ENCODE assay signal across 1 cellular context in the genomic region with DNA sequence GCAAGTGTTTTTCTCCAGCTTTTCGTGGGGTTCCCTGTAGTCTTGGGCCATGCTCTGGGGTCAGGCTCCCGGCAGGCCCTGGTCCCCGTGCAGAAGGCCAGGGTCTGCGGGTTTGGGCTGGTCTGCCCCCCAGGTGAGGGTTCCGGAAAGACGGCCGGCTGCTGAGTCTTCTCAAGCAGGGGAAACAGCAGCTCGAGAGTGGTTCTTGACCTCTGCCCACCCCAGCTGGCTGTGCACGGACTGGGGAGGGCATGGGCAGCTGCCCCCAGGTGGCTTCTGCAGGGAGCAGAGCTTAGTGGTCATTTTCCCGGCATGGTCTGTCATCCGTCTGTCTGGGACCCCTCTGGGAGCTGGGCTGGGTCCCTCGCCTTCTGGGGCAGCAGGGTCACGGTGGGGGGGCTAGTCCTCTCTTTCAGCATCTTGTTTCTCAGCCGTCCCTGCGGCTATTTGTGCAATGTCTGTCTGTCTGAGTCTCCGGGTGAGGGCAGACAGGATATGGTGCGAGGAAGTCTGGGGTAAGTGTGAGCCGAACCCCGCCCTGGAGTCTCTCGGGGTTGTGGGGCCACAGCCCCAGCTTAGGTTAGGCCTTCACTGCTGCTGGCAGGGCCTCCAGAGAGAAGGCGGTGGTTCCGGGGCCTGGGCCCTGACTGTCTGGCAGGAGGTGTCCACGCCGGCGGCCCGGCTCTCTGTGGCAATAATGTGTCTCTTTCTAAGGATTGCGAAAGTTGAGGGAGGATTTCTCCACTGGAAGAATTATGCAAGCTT.
TF ChIP-seq lines count a peak whose summit lies in the region.

No MANE protein-coding gene starts in this region.

TF ChIP-seq in HepG2, 621 proteins besides CTCF, POLR2A, EP300 and RAD21 (continued from another document and continues in another):
- TF ChIP-seq EHMT2 (IDR thresholded peaks at IDR 0.05; ENCODE audit: borderline replicate concordance, low read depth, low read length) = no peak
- TF ChIP-seq PHB2 (IDR thresholded peaks at IDR 0.05; ENCODE audit: partially characterized antibody) = no peak
- peak; percentile 75; the same call in 1 of the 2 replicates for TF ChIP-seq MYC (CRISPR knock-in tag; IDR thresholded peaks at IDR 0.05; ENCODE audit: borderline replicate concordance)
- no peak for TF ChIP-seq ZNF451 (CRISPR knock-in tag; IDR thresholded peaks at IDR 0.05)
- TF ChIP-seq NPAS2 (CRISPR knock-in tag; IDR thresholded peaks at IDR 0.05; ENCODE audit: borderline replicate concordance) = no peak
- TF ChIP-seq, protein P1, sequence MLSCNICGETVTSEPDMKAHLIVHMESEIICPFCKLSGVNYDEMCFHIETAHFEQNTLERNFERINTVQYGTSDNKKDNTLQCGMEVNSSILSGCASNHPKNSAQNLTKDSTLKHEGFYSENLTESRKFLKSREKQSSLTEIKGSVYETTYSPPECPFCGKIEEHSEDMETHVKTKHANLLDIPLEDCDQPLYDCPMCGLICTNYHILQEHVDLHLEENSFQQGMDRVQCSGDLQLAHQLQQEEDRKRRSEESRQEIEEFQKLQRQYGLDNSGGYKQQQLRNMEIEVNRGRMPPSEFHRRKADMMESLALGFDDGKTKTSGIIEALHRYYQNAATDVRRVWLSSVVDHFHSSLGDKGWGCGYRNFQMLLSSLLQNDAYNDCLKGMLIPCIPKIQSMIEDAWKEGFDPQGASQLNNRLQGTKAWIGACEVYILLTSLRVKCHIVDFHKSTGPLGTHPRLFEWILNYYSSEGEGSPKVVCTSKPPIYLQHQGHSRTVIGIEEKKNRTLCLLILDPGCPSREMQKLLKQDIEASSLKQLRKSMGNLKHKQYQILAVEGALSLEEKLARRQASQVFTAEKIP (CRISPR knock-in tag; IDR thresholded peaks at IDR 0.05; ENCODE audit: borderline replicate concordance) = no peak
- no peak for TF ChIP-seq ZNF260 (CRISPR knock-in tag; IDR thresholded peaks at IDR 0.05; ENCODE audit: borderline replicate concordance, low read depth)
- TF ChIP-seq SRF (IDR thresholded peaks at IDR 0.05; ENCODE audit: low read depth, low read length) = no peak
- TF ChIP-seq POLR2AphosphoS2 (IDR thresholded peaks at IDR 0.05; ENCODE audit: low read depth, low read length) = no peak
- TF ChIP-seq, protein P2, sequence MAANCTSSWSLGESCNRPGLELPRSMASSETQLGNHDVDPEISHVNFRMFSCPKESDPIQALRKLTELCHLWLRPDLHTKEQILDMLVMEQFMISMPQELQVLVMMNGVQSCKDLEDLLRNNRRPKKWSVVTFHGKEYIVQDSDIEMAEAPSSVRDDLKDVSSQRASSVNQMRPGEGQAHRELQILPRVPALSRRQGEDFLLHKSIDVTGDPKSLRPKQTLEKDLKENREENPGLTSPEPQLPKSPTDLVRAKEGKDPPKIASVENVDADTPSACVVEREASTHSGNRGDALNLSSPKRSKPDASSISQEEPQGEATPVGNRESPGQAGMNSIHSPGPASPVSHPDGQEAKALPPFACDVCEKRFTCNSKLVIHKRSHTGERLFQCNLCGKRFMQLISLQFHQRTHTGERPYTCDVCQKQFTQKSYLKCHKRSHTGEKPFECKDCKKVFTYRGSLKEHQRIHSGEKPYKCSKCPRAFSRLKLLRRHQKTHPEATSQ (CRISPR knock-in tag; IDR thresholded peaks at IDR 0.05; ENCODE audit: borderline replicate concordance) = no peak
- TF ChIP-seq HNF4A (CRISPR knock-in tag; IDR thresholded peaks at IDR 0.05) = peak; percentile 70
- no peak for TF ChIP-seq ATAD3A (CRISPR knock-in tag; IDR thresholded peaks at IDR 0.05)
- TF ChIP-seq FOXC1 (CRISPR knock-in tag; IDR thresholded peaks at IDR 0.05; ENCODE audit: borderline replicate concordance) = no peak; the same call in 1 of the 2 replicates
- TF ChIP-seq, protein P3, sequence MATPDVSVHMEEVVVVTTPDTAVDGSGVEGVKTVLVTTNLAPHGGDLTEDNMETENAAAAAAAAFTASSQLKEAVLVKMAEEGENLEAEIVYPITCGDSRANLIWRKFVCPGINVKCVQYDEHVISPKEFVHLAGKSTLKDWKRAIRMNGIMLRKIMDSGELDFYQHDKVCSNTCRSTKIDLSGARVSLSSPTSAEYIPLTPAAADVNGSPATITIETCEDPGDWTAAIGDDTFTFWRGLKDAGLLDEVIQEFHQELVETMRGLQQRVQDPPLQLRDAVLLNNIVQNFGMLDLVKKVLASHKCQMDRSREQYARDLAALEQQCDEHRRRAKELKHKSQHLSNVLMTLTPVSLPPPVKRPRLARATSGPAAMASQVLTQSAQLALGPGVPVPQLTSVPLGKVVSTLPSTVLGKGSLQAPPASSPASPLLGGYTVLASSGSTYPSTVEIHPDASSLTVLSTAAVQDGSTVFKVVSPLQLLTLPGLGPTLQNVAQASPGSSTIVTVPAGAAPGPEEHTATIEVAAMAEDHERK (CRISPR knock-in tag; IDR thresholded peaks at IDR 0.05; ENCODE audit: low read depth) = no peak
- no peak for TF ChIP-seq RFX3 (CRISPR knock-in tag; IDR thresholded peaks at IDR 0.05)
- peak; percentile 89 for TF ChIP-seq ETV5 (CRISPR knock-in tag; IDR thresholded peaks at IDR 0.05; ENCODE audit: borderline replicate concordance)
- TF ChIP-seq, protein P4, sequence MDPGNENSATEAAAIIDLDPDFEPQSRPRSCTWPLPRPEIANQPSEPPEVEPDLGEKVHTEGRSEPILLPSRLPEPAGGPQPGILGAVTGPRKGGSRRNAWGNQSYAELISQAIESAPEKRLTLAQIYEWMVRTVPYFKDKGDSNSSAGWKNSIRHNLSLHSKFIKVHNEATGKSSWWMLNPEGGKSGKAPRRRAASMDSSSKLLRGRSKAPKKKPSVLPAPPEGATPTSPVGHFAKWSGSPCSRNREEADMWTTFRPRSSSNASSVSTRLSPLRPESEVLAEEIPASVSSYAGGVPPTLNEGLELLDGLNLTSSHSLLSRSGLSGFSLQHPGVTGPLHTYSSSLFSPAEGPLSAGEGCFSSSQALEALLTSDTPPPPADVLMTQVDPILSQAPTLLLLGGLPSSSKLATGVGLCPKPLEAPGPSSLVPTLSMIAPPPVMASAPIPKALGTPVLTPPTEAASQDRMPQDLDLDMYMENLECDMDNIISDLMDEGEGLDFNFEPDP (CRISPR knock-in tag; conservative IDR thresholded peaks at IDR 0.05) = no peak
- TF ChIP-seq, protein P5, sequence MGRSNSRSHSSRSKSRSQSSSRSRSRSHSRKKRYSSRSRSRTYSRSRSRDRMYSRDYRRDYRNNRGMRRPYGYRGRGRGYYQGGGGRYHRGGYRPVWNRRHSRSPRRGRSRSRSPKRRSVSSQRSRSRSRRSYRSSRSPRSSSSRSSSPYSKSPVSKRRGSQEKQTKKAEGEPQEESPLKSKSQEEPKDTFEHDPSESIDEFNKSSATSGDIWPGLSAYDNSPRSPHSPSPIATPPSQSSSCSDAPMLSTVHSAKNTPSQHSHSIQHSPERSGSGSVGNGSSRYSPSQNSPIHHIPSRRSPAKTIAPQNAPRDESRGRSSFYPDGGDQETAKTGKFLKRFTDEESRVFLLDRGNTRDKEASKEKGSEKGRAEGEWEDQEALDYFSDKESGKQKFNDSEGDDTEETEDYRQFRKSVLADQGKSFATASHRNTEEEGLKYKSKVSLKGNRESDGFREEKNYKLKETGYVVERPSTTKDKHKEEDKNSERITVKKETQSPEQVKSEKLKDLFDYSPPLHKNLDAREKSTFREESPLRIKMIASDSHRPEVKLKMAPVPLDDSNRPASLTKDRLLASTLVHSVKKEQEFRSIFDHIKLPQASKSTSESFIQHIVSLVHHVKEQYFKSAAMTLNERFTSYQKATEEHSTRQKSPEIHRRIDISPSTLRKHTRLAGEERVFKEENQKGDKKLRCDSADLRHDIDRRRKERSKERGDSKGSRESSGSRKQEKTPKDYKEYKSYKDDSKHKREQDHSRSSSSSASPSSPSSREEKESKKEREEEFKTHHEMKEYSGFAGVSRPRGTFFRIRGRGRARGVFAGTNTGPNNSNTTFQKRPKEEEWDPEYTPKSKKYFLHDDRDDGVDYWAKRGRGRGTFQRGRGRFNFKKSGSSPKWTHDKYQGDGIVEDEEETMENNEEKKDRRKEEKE (IDR thresholded peaks at IDR 0.05) = no peak
- TF ChIP-seq ARNT2 (CRISPR knock-in tag; IDR thresholded peaks at IDR 0.05; ENCODE audit: low read depth) = no peak
- TF ChIP-seq ZBTB38 (CRISPR knock-in tag; IDR thresholded peaks at IDR 0.05) = no peak
- TF ChIP-seq, protein P6, sequence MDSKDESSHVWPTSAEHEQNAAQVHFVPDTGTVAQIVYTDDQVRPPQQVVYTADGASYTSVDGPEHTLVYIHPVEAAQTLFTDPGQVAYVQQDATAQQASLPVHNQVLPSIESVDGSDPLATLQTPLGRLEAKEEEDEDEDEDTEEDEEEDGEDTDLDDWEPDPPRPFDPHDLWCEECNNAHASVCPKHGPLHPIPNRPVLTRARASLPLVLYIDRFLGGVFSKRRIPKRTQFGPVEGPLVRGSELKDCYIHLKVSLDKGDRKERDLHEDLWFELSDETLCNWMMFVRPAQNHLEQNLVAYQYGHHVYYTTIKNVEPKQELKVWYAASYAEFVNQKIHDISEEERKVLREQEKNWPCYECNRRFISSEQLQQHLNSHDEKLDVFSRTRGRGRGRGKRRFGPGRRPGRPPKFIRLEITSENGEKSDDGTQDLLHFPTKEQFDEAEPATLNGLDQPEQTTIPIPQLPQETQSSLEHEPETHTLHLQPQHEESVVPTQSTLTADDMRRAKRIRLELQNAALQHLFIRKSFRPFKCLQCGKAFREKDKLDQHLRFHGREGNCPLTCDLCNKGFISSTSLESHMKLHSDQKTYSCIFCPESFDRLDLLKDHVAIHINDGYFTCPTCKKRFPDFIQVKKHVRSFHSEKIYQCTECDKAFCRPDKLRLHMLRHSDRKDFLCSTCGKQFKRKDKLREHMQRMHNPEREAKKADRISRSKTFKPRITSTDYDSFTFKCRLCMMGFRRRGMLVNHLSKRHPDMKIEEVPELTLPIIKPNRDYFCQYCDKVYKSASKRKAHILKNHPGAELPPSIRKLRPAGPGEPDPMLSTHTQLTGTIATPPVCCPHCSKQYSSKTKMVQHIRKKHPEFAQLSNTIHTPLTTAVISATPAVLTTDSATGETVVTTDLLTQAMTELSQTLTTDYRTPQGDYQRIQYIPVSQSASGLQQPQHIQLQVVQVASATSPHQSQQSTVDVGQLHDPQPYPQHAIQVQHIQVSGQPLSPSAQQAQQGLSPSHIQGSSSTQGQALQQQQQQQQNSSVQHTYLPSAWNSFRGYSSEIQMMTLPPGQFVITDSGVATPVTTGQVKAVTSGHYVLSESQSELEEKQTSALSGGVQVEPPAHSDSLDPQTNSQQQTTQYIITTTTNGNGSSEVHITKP (CRISPR knock-in tag; IDR thresholded peaks at IDR 0.05; ENCODE audit: low read depth) = no peak
- TF ChIP-seq ZNF331 (CRISPR knock-in tag; IDR thresholded peaks at IDR 0.05) = peak; percentile 52; the same call in 1 of the 2 replicates
- TF ChIP-seq, protein P7, sequence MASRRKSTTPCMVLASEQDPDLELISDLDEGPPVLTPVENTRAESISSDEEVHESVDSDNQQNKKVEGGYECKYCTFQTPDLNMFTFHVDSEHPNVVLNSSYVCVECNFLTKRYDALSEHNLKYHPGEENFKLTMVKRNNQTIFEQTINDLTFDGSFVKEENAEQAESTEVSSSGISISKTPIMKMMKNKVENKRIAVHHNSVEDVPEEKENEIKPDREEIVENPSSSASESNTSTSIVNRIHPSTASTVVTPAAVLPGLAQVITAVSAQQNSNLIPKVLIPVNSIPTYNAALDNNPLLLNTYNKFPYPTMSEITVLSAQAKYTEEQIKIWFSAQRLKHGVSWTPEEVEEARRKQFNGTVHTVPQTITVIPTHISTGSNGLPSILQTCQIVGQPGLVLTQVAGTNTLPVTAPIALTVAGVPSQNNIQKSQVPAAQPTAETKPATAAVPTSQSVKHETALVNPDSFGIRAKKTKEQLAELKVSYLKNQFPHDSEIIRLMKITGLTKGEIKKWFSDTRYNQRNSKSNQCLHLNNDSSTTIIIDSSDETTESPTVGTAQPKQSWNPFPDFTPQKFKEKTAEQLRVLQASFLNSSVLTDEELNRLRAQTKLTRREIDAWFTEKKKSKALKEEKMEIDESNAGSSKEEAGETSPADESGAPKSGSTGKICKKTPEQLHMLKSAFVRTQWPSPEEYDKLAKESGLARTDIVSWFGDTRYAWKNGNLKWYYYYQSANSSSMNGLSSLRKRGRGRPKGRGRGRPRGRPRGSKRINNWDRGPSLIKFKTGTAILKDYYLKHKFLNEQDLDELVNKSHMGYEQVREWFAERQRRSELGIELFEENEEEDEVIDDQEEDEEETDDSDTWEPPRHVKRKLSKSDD (CRISPR knock-in tag; IDR thresholded peaks at IDR 0.05; ENCODE audit: low read depth) = no peak
- no peak for TF ChIP-seq ZNF720 (CRISPR knock-in tag; IDR thresholded peaks at IDR 0.05)
- TF ChIP-seq ZNF207 (IDR thresholded peaks at IDR 0.05; ENCODE audit: borderline replicate concordance) = no peak
- no peak for TF ChIP-seq ZMYM4 (CRISPR knock-in tag; IDR thresholded peaks at IDR 0.05)
- no peak for TF ChIP-seq ZNF672 (CRISPR knock-in tag; IDR thresholded peaks at IDR 0.05)
- TF ChIP-seq ZNF564 (CRISPR knock-in tag; IDR thresholded peaks at IDR 0.05) = peak; percentile 47; the same call in 1 of the 2 replicates
- TF ChIP-seq, protein P8, sequence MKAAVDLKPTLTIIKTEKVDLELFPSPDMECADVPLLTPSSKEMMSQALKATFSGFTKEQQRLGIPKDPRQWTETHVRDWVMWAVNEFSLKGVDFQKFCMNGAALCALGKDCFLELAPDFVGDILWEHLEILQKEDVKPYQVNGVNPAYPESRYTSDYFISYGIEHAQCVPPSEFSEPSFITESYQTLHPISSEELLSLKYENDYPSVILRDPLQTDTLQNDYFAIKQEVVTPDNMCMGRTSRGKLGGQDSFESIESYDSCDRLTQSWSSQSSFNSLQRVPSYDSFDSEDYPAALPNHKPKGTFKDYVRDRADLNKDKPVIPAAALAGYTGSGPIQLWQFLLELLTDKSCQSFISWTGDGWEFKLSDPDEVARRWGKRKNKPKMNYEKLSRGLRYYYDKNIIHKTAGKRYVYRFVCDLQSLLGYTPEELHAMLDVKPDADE (CRISPR knock-in tag; IDR thresholded peaks at IDR 0.05) = no peak
- TF ChIP-seq ZSCAN25 (CRISPR knock-in tag; IDR thresholded peaks at IDR 0.05) = no peak
- TF ChIP-seq, protein P9, sequence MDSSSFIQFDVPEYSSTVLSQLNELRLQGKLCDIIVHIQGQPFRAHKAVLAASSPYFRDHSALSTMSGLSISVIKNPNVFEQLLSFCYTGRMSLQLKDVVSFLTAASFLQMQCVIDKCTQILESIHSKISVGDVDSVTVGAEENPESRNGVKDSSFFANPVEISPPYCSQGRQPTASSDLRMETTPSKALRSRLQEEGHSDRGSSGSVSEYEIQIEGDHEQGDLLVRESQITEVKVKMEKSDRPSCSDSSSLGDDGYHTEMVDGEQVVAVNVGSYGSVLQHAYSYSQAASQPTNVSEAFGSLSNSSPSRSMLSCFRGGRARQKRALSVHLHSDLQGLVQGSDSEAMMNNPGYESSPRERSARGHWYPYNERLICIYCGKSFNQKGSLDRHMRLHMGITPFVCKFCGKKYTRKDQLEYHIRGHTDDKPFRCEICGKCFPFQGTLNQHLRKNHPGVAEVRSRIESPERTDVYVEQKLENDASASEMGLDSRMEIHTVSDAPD (CRISPR knock-in tag; IDR thresholded peaks at IDR 0.05) = 0 out of 2 replicates have a peak, but pooled peaks have one; percentile 39
